10 cellular contexts compared by ENCODE assay signal in genomic region chr16:73125860-73126259, GRCh38.
DNase-seq lines count a peak whose midpoint lies in the region; ATAC-seq, FAIRE-seq and TF ChIP-seq lines count a peak whose summit lies in the region.
"Had no signal": no experiment of that assay in that cellular context is flagged by ENCODE, and none has a peak within 500 bp of the region (broad histone marks: within the 10 kb centered on the region; RNA-seq: fewer than 3 reads in every experiment).

No MANE protein-coding gene starts in this region.

- H3K27ac ChIP-seq in right lobe of liver, result peak overlapping the region; percentile 16 to 69 (median 41)

- no peak for TF ChIP-seq POLR2A in right lobe of liver (IDR thresholded peaks at IDR 0.05)

- no peak overlapping the region for H3K4me3 ChIP-seq in bronchial epithelial cell (ENCODE audit: low read depth, low read length)
- H3K4me3 ChIP-seq in right lobe of liver, result no peak overlapping the region

- peaks cover 0 to 19% (median 0%) of the 10 kb centered on the region in 4 donors for H3K4me1 ChIP-seq in right lobe of liver

- no peak for FAIRE-seq in bronchial epithelial cell (lab: Jason Lieb, UNC)

- TF ChIP-seq CTCF in AG09319 (IDR thresholded peaks at IDR 0.05; ENCODE audit: low read depth, low read length) (no peak), bronchial epithelial cell (IDR thresholded peaks at IDR 0.05; ENCODE audit: insufficient read depth, low read length, severe bottlenecking) (no peak), right lobe of liver (IDR thresholded peaks at IDR 0.05) (no peak)

- H3K36me3 ChIP-seq in bronchial epithelial cell (ENCODE audit: control insufficient read depth, insufficient read depth, low read length) (no peaks in the 10 kb centered on the region), right lobe of liver (no peaks in the 10 kb centered on the region)

- no peaks in the 10 kb centered on the region for H3K9me3 ChIP-seq in right lobe of liver

- 74% methylated on average over 3 of the region's 3 CpGs for WGBS in right lobe of liver (ENCODE audit: insufficient coverage, low coverage, low lambda C conversion rate, missing lambda C conversion rate)

- intact Hi-C loops in right lobe of liver (cut with DNase I), result no loop called here

- ATAC-seq in right lobe of liver (peak in 3 of 4 donors; percentile 6 to 61 (median 17)), HG03442 (IDR thresholded peaks at IDR 0.05; ENCODE audit: unreplicated experiment) (no peak)
- ATAC-seq: activated CD4-positive, CD25-positive, alpha-beta regulatory T cell treated with anti-CD3 and anti-CD28 coated beads, Interleukin-2, amount 50 U/mL, for 24 hours had no signal

- DNase-seq in AG09319 (ENCODE audit: extremely low read depth, low read depth) (peak; percentile 24), HT1080 (ENCODE audit: low read depth) (peak; percentile 74), bronchial epithelial cell (ENCODE audit: low read depth) (peak; percentile 51), right lobe of liver (no peak), NCI-H2171 (lab: John Stamatoyannopoulos, UW) (no peak), NCI-H1694 treated with DMSO at 0.1 percent for 48 hours (lab: John Stamatoyannopoulos, UW) (no peak)
- no peak for DNase-seq in activated naive CD4-positive, alpha-beta T cell (lab: John Stamatoyannopoulos, UW)
- DNase-seq: activated effector memory CD4-positive, alpha-beta T cell treated with anti-CD3 and anti-CD28 coated beads, Interleukin-2, amount 50 U/mL, for 16 hours had no signal

- no peaks in the 10 kb centered on the region for H3K27me3 ChIP-seq in bronchial epithelial cell (ENCODE audit: control insufficient read depth, insufficient read depth, low read length)
- H3K27me3 ChIP-seq in right lobe of liver, result no peaks in the 10 kb centered on the region

Comparison
In these comparisons a context has a peak if more than half of its experiments do, and no peak if none do; other contexts are left out.
1. DNase-seq: peak in AG09319 (single experiment), HT1080 (single experiment) and bronchial epithelial cell (single experiment); none in right lobe of liver (0 of 3), activated naive CD4-positive, alpha-beta T cell (0 of 4), NCI-H2171 (single experiment) and NCI-H1694 treated with DMSO at 0.1 percent for 48 hours (single experiment).